In genomic region chr13:41960195-41960699, GRCh38 we compare ENCODE assay signal across 8 cellular contexts. TPM values are rescaled to one million over a fixed set of nuclear protein-coding genes. Genes with fewer than 3 reads are reported as not detected.
DNase-seq lines count a peak whose midpoint lies in the region; ATAC-seq, FAIRE-seq and TF ChIP-seq lines count a peak whose summit lies in the region.

No MANE protein-coding gene starts in this region.

- WGBS in suprapubic skin: 9% methylated on average over 9 of the region's 14 CpGs

- H3K4me2 ChIP-seq in DOHH2 (ENCODE audit: low read length): peak overlapping the region; percentile 81

- no peak for TF ChIP-seq EP300 in suprapubic skin (IDR thresholded peaks at IDR 0.05)

- TF ChIP-seq CTCF in DOHH2 (IDR thresholded peaks at IDR 0.05; ENCODE audit: low read depth, low read length, poor library complexity, severe bottlenecking) (no peak), bronchial epithelial cell (IDR thresholded peaks at IDR 0.05; ENCODE audit: insufficient read depth, low read length, severe bottlenecking) (no peak), suprapubic skin (IDR thresholded peaks at IDR 0.05) (no peak)

- no peaks in the 10 kb centered on the region for H3K9me2 ChIP-seq in DOHH2 (replicated peaks; ENCODE audit: control insufficient read depth, low read length)

- peak; percentile 37 for DNase-seq in M059J (ENCODE audit: low read depth)
- DNase-seq in bronchial epithelial cell (ENCODE audit: low read depth): peak; percentile 48
- peak; percentile 38 for DNase-seq in kidney glomerular epithelial cell (lab: John Stamatoyannopoulos, UW)
- no peak for DNase-seq in suprapubic skin (ENCODE audit: low spot score in 2 of 2)
- DNase-seq in pons (ENCODE audit: low spot score): no peak

- FAIRE-seq in bronchial epithelial cell (lab: Jason Lieb, UNC): no peak

- H3K27me3 ChIP-seq in DOHH2 (ENCODE audit: control insufficient read depth, low read length): no peaks in the 10 kb centered on the region
- H3K27me3 ChIP-seq in bronchial epithelial cell (ENCODE audit: control insufficient read depth, insufficient read depth, low read length): no peaks in the 10 kb centered on the region
- no peaks in the 10 kb centered on the region for H3K27me3 ChIP-seq in suprapubic skin

- H3K36me3 ChIP-seq in DOHH2 (ENCODE audit: control insufficient read depth, low read length) (peaks cover 4% of the 10 kb centered on the region), bronchial epithelial cell (ENCODE audit: control insufficient read depth, insufficient read depth, low read length) (no peaks in the 10 kb centered on the region), suprapubic skin (no peaks in the 10 kb centered on the region)

- H3K4me3 ChIP-seq in DOHH2 (ENCODE audit: low read length): peak overlapping the region; percentile 82
- peak overlapping the region; percentile 84 for H3K4me3 ChIP-seq in bronchial epithelial cell (ENCODE audit: low read depth, low read length)
- peak overlapping the region; percentile 82 for H3K4me3 ChIP-seq in suprapubic skin

- peaks cover 51% of the 10 kb centered on the region for H3K79me2 ChIP-seq in DOHH2 (ENCODE audit: control insufficient read depth, low read length)

- H3K4me1 ChIP-seq in DOHH2 (ENCODE audit: control insufficient read depth, low read length) (peaks cover 37% of the 10 kb centered on the region), suprapubic skin (peaks cover 28% of the 10 kb centered on the region)

- no peaks in the 10 kb centered on the region for H4K20me1 ChIP-seq in DOHH2 (ENCODE audit: control insufficient read depth, insufficient read depth, low read depth, low read length)

- ATAC-seq in GM21717 (IDR thresholded peaks at IDR 0.05; ENCODE audit: unreplicated experiment) (peak; percentile 33), GM18505 (IDR thresholded peaks at IDR 0.05; ENCODE audit: unreplicated experiment) (no peak)

- H3K9me3 ChIP-seq in DOHH2 (ENCODE audit: control insufficient read depth, insufficient read depth, low read length) (no peaks in the 10 kb centered on the region), suprapubic skin (no peaks in the 10 kb centered on the region)

- peak overlapping the region; percentile 22 for H3K27ac ChIP-seq in DOHH2 (ENCODE audit: low read depth, low read length)
- peak overlapping the region; percentile 89 for H3K27ac ChIP-seq in suprapubic skin

- H3F3A ChIP-seq in DOHH2 (ENCODE audit: control insufficient read depth, insufficient read depth): no peaks in the 10 kb centered on the region

- no peak for TF ChIP-seq POLR2A in suprapubic skin (IDR thresholded peaks at IDR 0.05)
- TF ChIP-seq POLR2A in GM18505 (IDR thresholded peaks at IDR 0.05; ENCODE audit: borderline replicate concordance, extremely low read depth, insufficient read depth, insufficient read length): no peak

RNA-seq across cellular contexts. Expression of gene VWA8, which starts 0.7 kb away (rescaled TPM):
- 5.2 and 10.4 TPM in 2 replicates for total RNA-seq in M059J (2014; rRNA removed; shearing (Covaris generic))
- 17.1 and 18.9 TPM in 2 replicates for total RNA-seq in bronchial epithelial cell
- total RNA-seq in suprapubic skin: 10 to 100 TPM; 12.0 to 34.0 (median 16.6) TPM

Comparison
In these comparisons a context has a peak if more than half of its experiments do, and no peak if none do; other contexts are left out.
1. DNase-seq: peak in M059J (single experiment), bronchial epithelial cell (single experiment) and kidney glomerular epithelial cell (single experiment); none in suprapubic skin (0 of 2) and pons (single experiment).
2. Peak in every context shown above with its lines, with median percentiles within 50 percentile points of each other: H3K4me3 ChIP-seq.